ENCODE assay signal across 7 cellular contexts in the genomic region with DNA sequence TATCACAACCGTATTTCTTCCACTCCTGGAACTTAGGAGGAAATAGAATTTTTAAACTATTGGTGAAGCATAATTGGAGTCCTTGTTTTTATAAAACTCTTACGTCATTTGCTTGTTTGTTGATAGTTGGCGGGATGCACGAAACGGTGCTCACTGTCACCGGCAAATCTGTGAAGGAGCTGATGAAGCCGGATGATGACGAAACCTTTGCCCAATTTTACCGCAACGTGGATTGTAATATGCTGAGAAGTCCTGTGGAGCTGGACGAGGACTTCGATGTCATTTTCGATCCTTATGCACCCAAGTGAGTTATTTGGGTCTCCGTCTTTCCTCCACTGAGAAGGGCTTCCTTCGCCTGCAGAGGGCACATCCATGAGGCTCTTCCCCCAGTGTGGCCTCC.
DNase-seq lines count a peak whose midpoint lies in the region; ATAC-seq, FAIRE-seq and TF ChIP-seq lines count a peak whose summit lies in the region.
"Not testable (repeated sequence)": the region's sequence is repeated elsewhere in the genome, so short reads cannot be mapped to it uniquely, and the experiment has no call there.

No MANE protein-coding gene starts in this region.

- POLR2A ChIA-PET in H1 (lab: Charles Lee; ENCODE audit: partially characterized antibody) = interaction anchor here (1.5 kb wide), 1 partner anchor 10 kb away, joined by 3 read pairs; no protein-coding TSS in a partner anchor

- FAIRE-seq in HTR-8/SVneo (lab: Jason Lieb, UNC) = peak; percentile 60
- not testable (repeated sequence) for FAIRE-seq in H1 (lab: Jason Lieb, UNC)

- not testable (repeated sequence) for H3K27me3 Mint-ChIP-seq in activated T-helper 17 cell treated with anti-CD3 and anti-CD28 coated beads, Interleukin-2, amount 50 U/mL, for 72 hours; glutamatergic neuron (ENCODE audit: unreplicated experiment)

- H3K27me3 ChIP-seq in ACC112 (ENCODE audit: insufficient read depth, low read length); H1 (replicated peaks in 1 of 4; ENCODE audit: control insufficient read depth in 3 of 4, extremely low read depth in 1 of 4, insufficient read depth in 3 of 4, low read length in 3 of 4); osteoblast (ENCODE audit: insufficient read depth, low read length): not testable (repeated sequence)

- H3K23ac ChIP-seq in H1 (ENCODE audit: insufficient read length) = not testable (repeated sequence)

- DNase-seq in HTR-8/SVneo (ENCODE audit: insufficient read length, low spot score); H1 (ENCODE audit: low read depth in 1 of 2, low spot score in 2 of 2); glutamatergic neuron; osteoblast (ENCODE audit: insufficient read length, low spot score, missing footprints): not testable (repeated sequence)
- DNase-seq in activated CD8-positive, alpha-beta memory T cell treated with anti-CD3 and anti-CD28 coated beads for 24 hours = peak; percentile 9

- not testable (repeated sequence) for H3K79me2 ChIP-seq in ACC112 (ENCODE audit: control insufficient read depth, insufficient read depth, low read length, unreplicated experiment); H1 (ENCODE audit: control insufficient read depth in 1 of 2, insufficient read depth in 2 of 2, low read length in 2 of 2); osteoblast (ENCODE audit: insufficient read depth, low read length)

- not testable (repeated sequence) for H2AK5ac ChIP-seq in H1 (ENCODE audit: low read depth, low read length)

- H3K9me3 ChIP-seq in H1 (ENCODE audit: insufficient read depth in 2 of 2, low read depth in 1 of 2, low read length in 1 of 2); osteoblast (ENCODE audit: low read depth, low read length): not testable (repeated sequence)

- H3K4me3 Mint-ChIP-seq in activated T-helper 17 cell treated with anti-CD3 and anti-CD28 coated beads, Interleukin-2, amount 50 U/mL, for 72 hours = peak overlapping the region; percentile 45
- peak overlapping the region; percentile 33 for H3K4me3 Mint-ChIP-seq in glutamatergic neuron (ENCODE audit: unreplicated experiment)

- H3K18ac ChIP-seq in H1 (ENCODE audit: extremely low read depth, low read length) = not testable (repeated sequence)

- not testable (repeated sequence) for TF ChIP-seq EP300 in H1 (IDR thresholded peaks at IDR 0.05; ENCODE audit: borderline replicate concordance in 1 of 2, low read depth in 2 of 2, low read length in 2 of 2)

- H3K4me3 ChIP-seq in ACC112 (ENCODE audit: low read depth, low read length) = peak overlapping the region; percentile 72
- H3K4me3 ChIP-seq in H1 (ENCODE audit: extremely low read depth in 1 of 4, insufficient read depth in 2 of 4, low read depth in 3 of 4, low read length in 4 of 4); osteoblast (ENCODE audit: insufficient read depth, low read length): not testable (repeated sequence)

- not testable (repeated sequence) for H3K4ac ChIP-seq in H1 (replicated peaks; ENCODE audit: insufficient read length, low read depth, low read length)

- not testable (repeated sequence) for H3K79me1 ChIP-seq in H1 (ENCODE audit: low read depth, low read length)

- not testable (repeated sequence) for H2BK120ac ChIP-seq in H1 (replicated peaks; ENCODE audit: low read depth, low read length)

- H4K8ac ChIP-seq in H1 (ENCODE audit: extremely low read depth, insufficient read depth, low read length) = 0 out of 2 replicates have a peak overlapping the region, but pooled peaks have one; percentile 35

- TF ChIP-seq CTCF in H1 (IDR thresholded peaks at IDR 0.05; ENCODE audit: control extremely low read depth in 1 of 3, insufficient read depth in 1 of 3, low read depth in 1 of 3, low read length in 3 of 3); glutamatergic neuron (IDR thresholded peaks at IDR 0.05; ENCODE audit: partially characterized antibody, unreplicated experiment); osteoblast (IDR thresholded peaks at IDR 0.05; ENCODE audit: extremely low read depth, low read depth, low read length): not testable (repeated sequence)

- CTCF ChIA-PET in H1 (lab: Charles Lee; ENCODE audit: partially characterized antibody) = interaction anchor here (0.8 kb wide), 1 partner anchor 51 kb away, joined by 3 read pairs; no protein-coding TSS in a partner anchor

- H3K4me1 Mint-ChIP-seq in activated T-helper 17 cell treated with anti-CD3 and anti-CD28 coated beads, Interleukin-2, amount 50 U/mL, for 72 hours = peaks cover 53% of the 10 kb centered on the region
- H3K4me1 Mint-ChIP-seq in glutamatergic neuron (ENCODE audit: low read depth, unreplicated experiment) = peaks cover 39% of the 10 kb centered on the region

- H3K4me2 ChIP-seq in H1 (ENCODE audit: insufficient read depth in 1 of 2, low read depth in 2 of 2, low read length in 2 of 2); osteoblast (ENCODE audit: insufficient read depth, low read length): not testable (repeated sequence)

- H3K23me2 ChIP-seq in H1 (ENCODE audit: low read depth, low read length) = not testable (repeated sequence)

- not testable (repeated sequence) for H2BK20ac ChIP-seq in H1 (ENCODE audit: low read length)

- not testable (repeated sequence) for H2AFZ ChIP-seq in ACC112 (ENCODE audit: low read length, unreplicated experiment); H1 (ENCODE audit: low read length); osteoblast (ENCODE audit: low read length)

- peak overlapping the region; percentile 3 for H3K27ac Mint-ChIP-seq in activated T-helper 17 cell treated with anti-CD3 and anti-CD28 coated beads, Interleukin-2, amount 50 U/mL, for 72 hours
- H3K27ac Mint-ChIP-seq in glutamatergic neuron (ENCODE audit: unreplicated experiment) = peak overlapping the region; percentile 98

- not testable (repeated sequence) for H3K9me3 Mint-ChIP-seq in activated T-helper 17 cell treated with anti-CD3 and anti-CD28 coated beads, Interleukin-2, amount 50 U/mL, for 72 hours
- H3K9me3 Mint-ChIP-seq in glutamatergic neuron (ENCODE audit: unreplicated experiment) = peaks cover 12% of the 10 kb centered on the region

- not testable (repeated sequence) for H2BK12ac ChIP-seq in H1 (ENCODE audit: low read depth, low read length)

- not testable (repeated sequence) for TF ChIP-seq POLR2A in H1 (IDR thresholded peaks at IDR 0.05; ENCODE audit: control extremely low read depth in 1 of 2, low read depth in 2 of 2, low read length in 2 of 2)

- WGBS in H1 (ENCODE audit: extremely low coverage in 1 of 2, insufficient coverage in 1 of 2, insufficient read length in 1 of 2, insufficient replicate concordance in 2 of 2, low coverage in 1 of 2, low lambda C conversion rate in 2 of 2, missing lambda C conversion rate in 1 of 2), 2 experiments = 92% methylated on average over 15 of the region's 15 CpGs; no CpG with 5 or more reads in 1 of the 2 experiments

- H3K56ac ChIP-seq in H1 (replicated peaks; ENCODE audit: insufficient read length, low read depth, low read length) = not testable (repeated sequence)

- H2BK15ac ChIP-seq in H1 (ENCODE audit: low read length) = not testable (repeated sequence)

- H3K9ac ChIP-seq in H1 (replicated peaks in 1 of 4; ENCODE audit: extremely low read depth in 1 of 4, low read depth in 3 of 4, low read length in 3 of 4) = not testable (repeated sequence)

- H4K5ac ChIP-seq in H1 (ENCODE audit: insufficient read length, low read depth, low read length) = not testable (repeated sequence)

- H4K20me1 ChIP-seq in H1 (replicated peaks in 1 of 2; ENCODE audit: control insufficient read depth in 1 of 2, insufficient read depth in 2 of 2, low read length in 2 of 2); osteoblast (ENCODE audit: insufficient read depth, low read length): not testable (repeated sequence)

- H3K4me1 ChIP-seq in ACC112 (ENCODE audit: control insufficient read depth, insufficient read depth, low read length, unreplicated experiment) (peaks cover 36% of the 10 kb centered on the region), osteoblast (ENCODE audit: insufficient read depth, low read length) (peaks cover 37% of the 10 kb centered on the region)
- not testable (repeated sequence) for H3K4me1 ChIP-seq in H1 (replicated peaks in 1 of 4; ENCODE audit: control insufficient read depth in 3 of 4, insufficient read depth in 4 of 4, low read length in 3 of 4)

- H2BK5ac ChIP-seq in H1 (ENCODE audit: low read depth, low read length) = not testable (repeated sequence)

- H3K27ac ChIP-seq in ACC112 (ENCODE audit: low read depth, low read length) (peak overlapping the region; percentile 96; the same call in 1 of the 2 replicates), osteoblast (ENCODE audit: low read depth, low read length) (peak overlapping the region; percentile 82)
- not testable (repeated sequence) for H3K27ac ChIP-seq in H1 (ENCODE audit: low read depth, low read length)

- H3K36me3 Mint-ChIP-seq in activated T-helper 17 cell treated with anti-CD3 and anti-CD28 coated beads, Interleukin-2, amount 50 U/mL, for 72 hours (ENCODE audit: low read depth) = peaks cover 79% of the 10 kb centered on the region
- not testable (repeated sequence) for H3K36me3 Mint-ChIP-seq in glutamatergic neuron (ENCODE audit: unreplicated experiment)

- H3K36me3 ChIP-seq in ACC112 (ENCODE audit: insufficient read depth, low read length); H1 (ENCODE audit: control insufficient read depth in 2 of 4, insufficient read depth in 4 of 4, low read length in 3 of 4); osteoblast (ENCODE audit: insufficient read depth, low read length): not testable (repeated sequence)

- H3K14ac ChIP-seq in H1 (ENCODE audit: insufficient read length) = not testable (repeated sequence)

- TF ChIP-seq RAD21 in H1 (IDR thresholded peaks at IDR 0.05 in 1 of 2, conservative IDR thresholded peaks at IDR 0.05 in 1 of 2; ENCODE audit: low read depth in 2 of 2, low read length in 2 of 2) = not testable (repeated sequence)

- not testable (repeated sequence) for H4K91ac ChIP-seq in H1 (replicated peaks; ENCODE audit: insufficient read length, low read length)

- not testable (repeated sequence) for ATAC-seq in activated T-helper 17 cell treated with anti-CD3 and anti-CD28 coated beads, Interleukin-2, amount 50 U/mL, for 72 hours (replicated peaks)
